ENCODE assay signal across 1 cellular context in the genomic region with DNA sequence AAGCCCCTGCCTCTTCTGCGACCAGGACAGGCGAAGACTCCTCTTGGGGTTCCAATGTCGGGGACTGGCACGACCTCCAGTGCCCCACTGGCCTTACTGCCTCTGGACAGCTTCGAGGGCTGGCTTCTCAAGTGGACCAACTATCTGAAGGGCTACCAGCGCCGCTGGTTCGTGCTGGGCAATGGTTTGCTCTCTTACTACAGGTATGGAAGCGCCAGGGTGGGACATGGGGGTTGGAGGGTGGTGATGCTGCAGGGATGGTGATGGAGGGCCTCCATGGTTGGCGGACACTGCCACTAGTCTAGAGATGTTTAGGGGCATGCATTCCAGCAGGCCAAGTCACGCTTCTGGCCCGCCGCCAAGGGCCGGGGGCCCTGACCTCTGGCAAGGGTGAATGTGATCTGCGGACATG.
TF ChIP-seq lines count a peak whose summit lies in the region.

No MANE protein-coding gene starts in this region.

TF ChIP-seq in WTC11, 78 proteins besides CTCF, POLR2A, EP300 and RAD21 (continued from another document):
- TF ChIP-seq, protein P1, sequence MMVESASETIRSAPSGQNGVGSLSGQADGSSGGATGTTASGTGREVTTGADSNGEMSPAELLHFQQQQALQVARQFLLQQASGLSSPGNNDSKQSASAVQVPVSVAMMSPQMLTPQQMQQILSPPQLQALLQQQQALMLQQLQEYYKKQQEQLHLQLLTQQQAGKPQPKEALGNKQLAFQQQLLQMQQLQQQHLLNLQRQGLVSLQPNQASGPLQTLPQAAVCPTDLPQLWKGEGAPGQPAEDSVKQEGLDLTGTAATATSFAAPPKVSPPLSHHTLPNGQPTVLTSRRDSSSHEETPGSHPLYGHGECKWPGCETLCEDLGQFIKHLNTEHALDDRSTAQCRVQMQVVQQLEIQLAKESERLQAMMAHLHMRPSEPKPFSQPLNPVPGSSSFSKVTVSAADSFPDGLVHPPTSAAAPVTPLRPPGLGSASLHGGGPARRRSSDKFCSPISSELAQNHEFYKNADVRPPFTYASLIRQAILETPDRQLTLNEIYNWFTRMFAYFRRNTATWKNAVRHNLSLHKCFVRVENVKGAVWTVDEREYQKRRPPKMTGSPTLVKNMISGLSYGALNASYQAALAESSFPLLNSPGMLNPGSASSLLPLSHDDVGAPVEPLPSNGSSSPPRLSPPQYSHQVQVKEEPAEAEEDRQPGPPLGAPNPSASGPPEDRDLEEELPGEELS (CRISPR knock-in tag; IDR thresholded peaks at IDR 0.05): no peak
- TF ChIP-seq ZNF423 (CRISPR knock-in tag; IDR thresholded peaks at IDR 0.05) (no peak), NFYB (CRISPR knock-in tag; conservative IDR thresholded peaks at IDR 0.05; ENCODE audit: low read depth) (no peak)
- TF ChIP-seq, protein P2, sequence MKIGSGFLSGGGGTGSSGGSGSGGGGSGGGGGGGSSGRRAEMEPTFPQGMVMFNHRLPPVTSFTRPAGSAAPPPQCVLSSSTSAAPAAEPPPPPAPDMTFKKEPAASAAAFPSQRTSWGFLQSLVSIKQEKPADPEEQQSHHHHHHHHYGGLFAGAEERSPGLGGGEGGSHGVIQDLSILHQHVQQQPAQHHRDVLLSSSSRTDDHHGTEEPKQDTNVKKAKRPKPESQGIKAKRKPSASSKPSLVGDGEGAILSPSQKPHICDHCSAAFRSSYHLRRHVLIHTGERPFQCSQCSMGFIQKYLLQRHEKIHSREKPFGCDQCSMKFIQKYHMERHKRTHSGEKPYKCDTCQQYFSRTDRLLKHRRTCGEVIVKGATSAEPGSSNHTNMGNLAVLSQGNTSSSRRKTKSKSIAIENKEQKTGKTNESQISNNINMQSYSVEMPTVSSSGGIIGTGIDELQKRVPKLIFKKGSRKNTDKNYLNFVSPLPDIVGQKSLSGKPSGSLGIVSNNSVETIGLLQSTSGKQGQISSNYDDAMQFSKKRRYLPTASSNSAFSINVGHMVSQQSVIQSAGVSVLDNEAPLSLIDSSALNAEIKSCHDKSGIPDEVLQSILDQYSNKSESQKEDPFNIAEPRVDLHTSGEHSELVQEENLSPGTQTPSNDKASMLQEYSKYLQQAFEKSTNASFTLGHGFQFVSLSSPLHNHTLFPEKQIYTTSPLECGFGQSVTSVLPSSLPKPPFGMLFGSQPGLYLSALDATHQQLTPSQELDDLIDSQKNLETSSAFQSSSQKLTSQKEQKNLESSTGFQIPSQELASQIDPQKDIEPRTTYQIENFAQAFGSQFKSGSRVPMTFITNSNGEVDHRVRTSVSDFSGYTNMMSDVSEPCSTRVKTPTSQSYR (CRISPR knock-in tag; IDR thresholded peaks at IDR 0.05): no peak
